In genomic region chr11:9459573-9460321, GRCh38 we compare ENCODE assay signal across 8 cellular contexts. TPM values are rescaled to one million over a fixed set of nuclear protein-coding genes. Genes with fewer than 3 reads are reported as not detected.
DNase-seq lines count a peak whose midpoint lies in the region; FAIRE-seq and TF ChIP-seq lines count a peak whose summit lies in the region.

No MANE protein-coding gene starts in this region.

- H3K4me1 Mint-ChIP-seq in osteocyte (ENCODE audit: unreplicated experiment): peaks cover 29% of the 10 kb centered on the region

- H3K27ac Mint-ChIP-seq in osteocyte (ENCODE audit: unreplicated experiment): peak overlapping the region; percentile 96

- no peak for FAIRE-seq in urothelium cell line (lab: Jason Lieb, UNC)

- no peaks in the 10 kb centered on the region for H3K9me3 Mint-ChIP-seq in osteocyte (ENCODE audit: unreplicated experiment)

- peaks cover 2% of the 10 kb centered on the region for H3K36me3 Mint-ChIP-seq in osteocyte (ENCODE audit: unreplicated experiment)

- TF ChIP-seq CTCF in osteocyte (IDR thresholded peaks at IDR 0.05): peak; percentile 15

- DNase-seq in NCI-H446 (lab: John Stamatoyannopoulos, UW): peak; percentile 14 to 29
- no peak for DNase-seq in NCI-H446 treated with DMSO at 0.1 percent for 48 hours (lab: John Stamatoyannopoulos, UW)
- peak; percentile 70 for DNase-seq in NOMO-1 treated with DMSO at 0.1 percent for 48 hours (lab: John Stamatoyannopoulos, UW; ENCODE audit: unreplicated experiment)
- peak; percentile 54 for DNase-seq in activated naive CD4-positive, alpha-beta T cell treated with Interleukin-2 at 50 U/mL for 16 hours
- DNase-seq in foreskin melanocyte: peak; percentile 49
- DNase-seq in osteocyte (ENCODE audit: extremely low spot score, unreplicated experiment): no peak
- DNase-seq in urothelium cell line (ENCODE audit: low spot score): peak; percentile 7
- no peak for DNase-seq in LoVo (ENCODE audit: low spot score)

- no peaks in the 10 kb centered on the region for H3K27me3 Mint-ChIP-seq in osteocyte (ENCODE audit: unreplicated experiment)

- H3K4me3 Mint-ChIP-seq in osteocyte (ENCODE audit: unreplicated experiment): peak overlapping the region; percentile 84

RNA-seq across cellular contexts. Expression of gene ZNF143, which starts 1.1 kb away (rescaled TPM):
- total RNA-seq in osteocyte: 22.1 and 26.8 TPM in 2 replicates

Comparison
In these comparisons a context has a peak if more than half of its experiments do, and no peak if none do; other contexts are left out.
1. DNase-seq: peak in NCI-H446 (2 of 2), NOMO-1 treated with DMSO at 0.1 percent for 48 hours (single experiment), activated naive CD4-positive, alpha-beta T cell treated with Interleukin-2 at 50 U/mL for 16 hours (single experiment), foreskin melanocyte (single experiment) and urothelium cell line (single experiment); none in NCI-H446 treated with DMSO at 0.1 percent for 48 hours (single experiment), osteocyte (single experiment) and LoVo (single experiment).